Comparison of ENCODE assay signal across 8 cellular contexts in genomic region chr7:91659096-91659495, GRCh38.
"Had no signal": no experiment of that assay in that cellular context is flagged by ENCODE, and none has a peak within 500 bp of the region (broad histone marks: within the 10 kb centered on the region; RNA-seq: fewer than 3 reads in every experiment).

No MANE protein-coding gene starts in this region.

- DNase-seq: GDM1, GF-D8 had no signal

- H3K4me3 ChIP-seq: GM12878 had no signal

- FAIRE-seq: G401.6, GM12878, GM12891, GM12892, GM18507, GM19239 had no signal

- ATAC-seq: GM12878 had no signal
